ENCODE assay signal across 1 cellular context in genomic region chr9:2013688-2014087, GRCh38.
TF ChIP-seq lines count a peak whose summit lies in the region.

No MANE protein-coding gene starts in this region.

TF ChIP-seq in HepG2, 621 proteins besides CTCF, POLR2A, EP300 and RAD21 (continued from another document):
- TF ChIP-seq E2F5 (CRISPR knock-in tag; conservative IDR thresholded peaks at IDR 0.05): no peak
- no peak for TF ChIP-seq ZNF746 (CRISPR knock-in tag; IDR thresholded peaks at IDR 0.05)
